ENCODE assay signal across 9 cellular contexts in the genomic region with DNA sequence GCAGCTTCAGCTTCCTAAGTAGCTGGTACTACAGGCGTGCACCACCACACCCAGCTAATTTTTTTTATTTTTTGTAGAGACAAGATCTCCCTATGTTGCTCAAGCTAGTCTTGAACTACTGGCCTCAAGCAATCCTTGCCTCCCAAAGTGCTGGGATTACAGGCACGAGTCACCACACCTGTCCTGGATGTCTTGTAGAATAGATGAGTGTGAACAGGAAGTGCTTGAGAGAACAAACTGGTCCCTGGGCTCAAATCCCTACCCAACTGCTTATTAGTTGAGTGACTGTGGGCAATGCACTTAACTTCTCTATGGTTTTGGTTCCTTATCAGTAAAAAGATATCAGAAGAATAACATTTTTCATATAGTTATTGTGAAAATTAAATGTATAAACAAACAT. TPM values are rescaled to one million over a fixed set of nuclear protein-coding genes. Genes with fewer than 3 reads are reported as not detected.
"Had no signal": no experiment of that assay in that cellular context is flagged by ENCODE, and none has a peak within 500 bp of the region (broad histone marks: within the 10 kb centered on the region; RNA-seq: fewer than 3 reads in every experiment).

No MANE protein-coding gene starts in this region.

- H3K4me1 ChIP-seq: HAP-1 had no signal

- H2AFZ ChIP-seq: GM23248, GM23338 had no signal

- H3K9me3 ChIP-seq: HAP-1 had no signal

- H3K4me2 ChIP-seq: GM23338 had no signal

- H3K27ac ChIP-seq: GM23248 had no signal

- DNase-seq: GM23248, GOT3, H7, H9, HCEC 1CT, HFFc6 had no signal

- H3K36me3 ChIP-seq: HAP-1 had no signal

- ATAC-seq: GM23338, HCT116 had no signal

- H3K4me3 ChIP-seq: GM23248, GM23338, HAP-1 had no signal

- H3K9ac ChIP-seq: GM23248 had no signal

RNA-seq across cellular contexts. Expression of gene PKDCC, which starts 34.2 kb away (rescaled TPM):
- total RNA-seq: HFFc6 had no signal
